10 cellular contexts compared by ENCODE assay signal in the genomic region with DNA sequence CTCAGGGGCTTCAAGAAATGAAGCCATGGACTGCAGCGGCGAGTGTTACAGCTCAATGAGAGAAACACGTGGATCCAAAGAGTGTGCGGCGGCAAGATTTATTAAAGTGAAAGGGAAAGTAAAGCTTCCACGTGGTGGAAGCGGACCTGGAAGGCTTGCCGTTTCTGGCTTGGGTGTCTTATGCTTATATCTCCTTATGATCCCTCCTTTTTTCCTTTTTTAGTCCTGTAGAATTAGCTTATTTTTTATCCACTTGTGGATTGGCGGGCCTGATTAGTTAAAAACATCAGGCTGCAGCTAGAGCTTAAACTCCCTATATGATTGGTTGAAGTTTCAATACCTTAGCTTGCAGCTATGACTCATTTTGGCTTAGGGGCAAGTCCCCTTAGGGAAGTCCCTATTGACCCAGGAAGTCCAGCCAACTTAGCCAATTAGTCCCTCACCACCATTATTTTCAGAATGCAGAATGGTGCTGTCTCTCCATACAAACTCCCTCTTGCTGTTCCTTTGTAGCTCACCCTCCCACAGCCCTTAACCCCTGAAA. TPM values are rescaled to one million over a fixed set of nuclear protein-coding genes. Genes with fewer than 3 reads are reported as not detected.
A peak's percentile ranks its signal among the peaks of the same experiment; 100 is the strongest.
DNase-seq lines count a peak whose midpoint lies in the region; ATAC-seq and TF ChIP-seq lines count a peak whose summit lies in the region.
"Had no signal": no experiment of that assay in that cellular context is flagged by ENCODE, and none has a peak within 500 bp of the region (broad histone marks: within the 10 kb centered on the region; RNA-seq: fewer than 3 reads in every experiment).

No MANE protein-coding gene starts in this region.

- ATAC-seq in GM18907 (IDR thresholded peaks at IDR 0.05; ENCODE audit: unreplicated experiment) (peak; percentile 40), left lobe of liver (peak; percentile 82)
- ATAC-seq: gastroesophageal sphincter, WTC11 had no signal

- H3K79me2 ChIP-seq in ACC112 (ENCODE audit: control insufficient read depth, insufficient read depth, low read length, unreplicated experiment): no peaks in the 10 kb centered on the region
- no peaks in the 10 kb centered on the region for H3K79me2 ChIP-seq in OCI-LY1 (ENCODE audit: insufficient read depth, low read length)
- no peaks in the 10 kb centered on the region for H3K79me2 ChIP-seq in PC-9 (ENCODE audit: low read depth)

- H3F3A ChIP-seq in OCI-LY1 (ENCODE audit: insufficient read depth, low read length) (no peaks in the 10 kb centered on the region), PC-9 (ENCODE audit: insufficient read depth, low read depth) (no peaks in the 10 kb centered on the region)

- H4K20me1 ChIP-seq in OCI-LY1 (ENCODE audit: insufficient read depth, low read length) (no peaks in the 10 kb centered on the region), PC-9 (ENCODE audit: insufficient read depth) (no peaks in the 10 kb centered on the region)

- POLR2A ChIA-PET in PC-9 (lab: Charles Lee; ENCODE audit: unreplicated experiment): no interaction called here

- H3K36me3 ChIP-seq in ACC112 (ENCODE audit: insufficient read depth, low read length): no peaks in the 10 kb centered on the region
- H3K36me3 ChIP-seq in OCI-LY1 (ENCODE audit: insufficient read depth, low read length): no peaks in the 10 kb centered on the region
- no peaks in the 10 kb centered on the region for H3K36me3 ChIP-seq in PC-9 (ENCODE audit: low read depth)
- H3K36me3 ChIP-seq: gastroesophageal sphincter had no signal

- DNase-seq in left lobe of liver (ENCODE audit: low spot score): no peak
- DNase-seq in DMS79 treated with DMSO at 0.1 percent for 48 hours (lab: John Stamatoyannopoulos, UW): no peak
- DNase-seq in medulla oblongata (ENCODE audit: extremely low spot score): no peak
- DNase-seq in PC-9: no peak
- no peak for DNase-seq in NCI-H2081 (lab: John Stamatoyannopoulos, UW)

- H3K9me2 ChIP-seq in OCI-LY1 (ENCODE audit: low read depth, low read length) (no peaks in the 10 kb centered on the region), PC-9 (ENCODE audit: insufficient read depth) (no peaks in the 10 kb centered on the region)

- H3K27ac ChIP-seq in ACC112 (ENCODE audit: low read depth, low read length) (no peak overlapping the region), OCI-LY1 (ENCODE audit: low read depth, low read length, poor library complexity, severe bottlenecking) (no peak overlapping the region), PC-9 (no peak overlapping the region)
- H3K27ac ChIP-seq: gastroesophageal sphincter had no signal

- peaks cover 16% of the 10 kb centered on the region for H3K4me1 ChIP-seq in ACC112 (ENCODE audit: control insufficient read depth, insufficient read depth, low read length, unreplicated experiment)
- no peaks in the 10 kb centered on the region for H3K4me1 ChIP-seq in OCI-LY1 (ENCODE audit: insufficient read depth, low read length, severe bottlenecking)
- peaks cover 7% of the 10 kb centered on the region; the same call in 1 of the 2 replicates for H3K4me1 ChIP-seq in PC-9 (replicated peaks; ENCODE audit: insufficient read depth)
- H3K4me1 ChIP-seq: gastroesophageal sphincter had no signal

- CTCF ChIA-PET in PC-9 (lab: Charles Lee): no interaction called here

- TF ChIP-seq CTCF in OCI-LY1 (IDR thresholded peaks at IDR 0.05; ENCODE audit: low read length): no peak
- TF ChIP-seq CTCF in PC-9 (conservative IDR thresholded peaks at IDR 0.05): no peak

- no TSS peak for BruUV-seq in PC-9 (replicated peaks; lab: Mats Ljungman, UMichigan)

- H2AFZ ChIP-seq in ACC112 (ENCODE audit: low read length, unreplicated experiment) (no peak overlapping the region), OCI-LY1 (ENCODE audit: low read length) (no peak overlapping the region), PC-9 (no peak overlapping the region)

- intact Hi-C loops in PC-9 (cut with micrococcal nuclease; ENCODE audit: unreplicated experiment): no loop called here

- no peaks in the 10 kb centered on the region for H3K27me3 ChIP-seq in ACC112 (ENCODE audit: insufficient read depth, low read length)
- no peaks in the 10 kb centered on the region for H3K27me3 ChIP-seq in OCI-LY1 (ENCODE audit: insufficient read depth, low read length)
- H3K27me3 ChIP-seq in PC-9 (ENCODE audit: insufficient read depth, low read depth): no peaks in the 10 kb centered on the region
- H3K27me3 ChIP-seq: gastroesophageal sphincter had no signal

- no peak overlapping the region for H3K9ac ChIP-seq in OCI-LY1 (ENCODE audit: low read length)

- H3K9me3 ChIP-seq in OCI-LY1 (ENCODE audit: low read length) (no peaks in the 10 kb centered on the region), PC-9 (ENCODE audit: insufficient read depth, low read depth) (no peaks in the 10 kb centered on the region)
- H3K9me3 ChIP-seq: gastroesophageal sphincter had no signal

- peak overlapping the region; percentile 63 for H3K4me3 ChIP-seq in ACC112 (ENCODE audit: low read depth, low read length)
- H3K4me3 ChIP-seq in OCI-LY1 (ENCODE audit: low read depth, low read length, poor library complexity, severe bottlenecking): peak overlapping the region; percentile 23
- no peak overlapping the region for H3K4me3 ChIP-seq in PC-9

- peak overlapping the region; percentile 29; the same call in 1 of the 2 replicates for H3K4me2 ChIP-seq in OCI-LY1 (ENCODE audit: low read length)
- H3K4me2 ChIP-seq in PC-9: no peak overlapping the region

RNA-seq across cellular contexts. Expression of gene HNMT, which starts 11.6 kb away (rescaled TPM):
- 46.2 TPM for total RNA-seq in left lobe of liver
- 16.6 TPM in 2 replicates for total RNA-seq in PC-9 (2021)
